In genomic region chr4:140851032-140851636, GRCh38 we compare ENCODE assay signal across 8 cellular contexts.
DNase-seq lines count a peak whose midpoint lies in the region; ATAC-seq and TF ChIP-seq lines count a peak whose summit lies in the region.

No MANE protein-coding gene starts in this region.

- H3K4me3 ChIP-seq in HAP-1, result no peak overlapping the region
- no peak overlapping the region for H3K4me3 ChIP-seq in neural cell (ENCODE audit: low read length)

- H3K4me1 ChIP-seq in HAP-1, result peaks cover 7% of the 10 kb centered on the region

- TF ChIP-seq RAD21 in neural cell (conservative IDR thresholded peaks at IDR 0.05), result peak; percentile 95

- H3K27me3 Mint-ChIP-seq in natural killer cell (ENCODE audit: low read depth in 2 of 2), result peaks cover 13 to 16% of the 10 kb centered on the region in 2 donors
- peaks cover 26 to 30% of the 10 kb centered on the region in 2 donors for H3K27me3 Mint-ChIP-seq in natural killer cell treated with Interleukin-12 subunit alpha and Interleukin-12 subunit beta and Interleukin-15 and Interleukin-18, amount 100 ng/mL, for 72 hours

- intact Hi-C loops in natural killer cell (cut with micrococcal nuclease), result loop anchor here (2.0 kb wide), 1 partner anchor 490 kb away; no protein-coding TSS in a partner anchor

- no peak for ATAC-seq in natural killer cell
- no peak for ATAC-seq in natural killer cell treated with Interleukin-12 subunit alpha and Interleukin-12 subunit beta and Interleukin-15 and Interleukin-18, amount 100 ng/mL, for 72 hours

- no peak overlapping the region for H3K9ac ChIP-seq in neural cell (ENCODE audit: low read length)

- no peaks in the 10 kb centered on the region for H3K4me1 Mint-ChIP-seq in natural killer cell
- H3K4me1 Mint-ChIP-seq in natural killer cell treated with Interleukin-12 subunit alpha and Interleukin-12 subunit beta and Interleukin-15 and Interleukin-18, amount 100 ng/mL, for 72 hours (ENCODE audit: low read depth in 2 of 2), result no peaks in the 10 kb centered on the region

- no peak for DNase-seq in natural killer cell
- DNase-seq in natural killer cell treated with Interleukin-12 subunit alpha and Interleukin-12 subunit beta and Interleukin-15 and Interleukin-18, amount 100 ng/mL, for 72 hours (ENCODE audit: low spot score), result no peak
- peak; percentile 76 to 78 for DNase-seq in HAP-1 (ENCODE audit: low spot score in 2 of 2)
- DNase-seq in MV-4-11 (lab: John Stamatoyannopoulos, UW), result peak; percentile 57
- DNase-seq in SKM-1 (lab: John Stamatoyannopoulos, UW; ENCODE audit: unreplicated experiment), result peak; percentile 58
- peak; percentile 82 for DNase-seq in fibroblast of peridontal ligament (ENCODE audit: extremely low read depth)
- no peak for DNase-seq in stimulated activated CD4-positive, alpha-beta T cell treated with anti-CD3 and anti-CD28 coated beads, Interleukin-12 subunit alpha, Interleukin-12 subunit beta, amount 100 ng/mL, for 4 hours

- H3K9me3 ChIP-seq in HAP-1 (no peaks in the 10 kb centered on the region), neural cell (ENCODE audit: low read length) (no peaks in the 10 kb centered on the region)

- in situ Hi-C loops in HAP-1 (cut with MboI; ENCODE audit: low sequenced_read_pairs), result loop anchor here (25.0 kb wide), 1 partner anchor 489 kb away; the partner anchor contains the start of gene SCOC

- no peaks in the 10 kb centered on the region for H3K9me2 ChIP-seq in neural cell (ENCODE audit: insufficient read depth, low read length)

- H3K27ac ChIP-seq in neural cell (ENCODE audit: low read length), result no peak overlapping the region

- no peaks in the 10 kb centered on the region for H3F3A ChIP-seq in neural cell (ENCODE audit: insufficient read depth, low read length, poor library complexity, severe bottlenecking)

- no peak overlapping the region for H3K27ac Mint-ChIP-seq in natural killer cell
- H3K27ac Mint-ChIP-seq in natural killer cell treated with Interleukin-12 subunit alpha and Interleukin-12 subunit beta and Interleukin-15 and Interleukin-18, amount 100 ng/mL, for 72 hours, result no peak overlapping the region

- H3K36me3 Mint-ChIP-seq in natural killer cell, result no peaks in the 10 kb centered on the region
- no peaks in the 10 kb centered on the region for H3K36me3 Mint-ChIP-seq in natural killer cell treated with Interleukin-12 subunit alpha and Interleukin-12 subunit beta and Interleukin-15 and Interleukin-18, amount 100 ng/mL, for 72 hours

- H3K79me2 ChIP-seq in neural cell (replicated peaks; ENCODE audit: insufficient read depth, low read length), result no peaks in the 10 kb centered on the region

- TF ChIP-seq CTCF in natural killer cell (IDR thresholded peaks at IDR 0.05) (peak; percentile 46), neural cell (IDR thresholded peaks at IDR 0.05; ENCODE audit: poor library complexity, severe bottlenecking) (peak; percentile 93)

- H4K20me1 ChIP-seq in neural cell (ENCODE audit: insufficient read depth), result no peaks in the 10 kb centered on the region

- no peak for TF ChIP-seq EP300 in neural cell (conservative IDR thresholded peaks at IDR 0.05; ENCODE audit: poor library complexity, severe bottlenecking)

- H3K27me3 ChIP-seq in HAP-1 (ENCODE audit: low read depth) (no peaks in the 10 kb centered on the region), neural cell (ENCODE audit: insufficient read depth, low read depth, low read length) (no peaks in the 10 kb centered on the region)

- H3K4me2 ChIP-seq in neural cell (ENCODE audit: low read length), result no peak overlapping the region

- H2AFZ ChIP-seq in neural cell (ENCODE audit: low read depth, low read length), result no peak overlapping the region

- H3K9me3 Mint-ChIP-seq in natural killer cell, result no peaks in the 10 kb centered on the region
- no peaks in the 10 kb centered on the region for H3K9me3 Mint-ChIP-seq in natural killer cell treated with Interleukin-12 subunit alpha and Interleukin-12 subunit beta and Interleukin-15 and Interleukin-18, amount 100 ng/mL, for 72 hours

- H3K36me3 ChIP-seq in HAP-1 (replicated peaks) (no peaks in the 10 kb centered on the region), neural cell (ENCODE audit: insufficient read depth, low read length) (no peaks in the 10 kb centered on the region)

- no peak overlapping the region for H3K4me3 Mint-ChIP-seq in natural killer cell
- H3K4me3 Mint-ChIP-seq in natural killer cell treated with Interleukin-12 subunit alpha and Interleukin-12 subunit beta and Interleukin-15 and Interleukin-18, amount 100 ng/mL, for 72 hours, result no peak overlapping the region

TF ChIP-seq in neural cell, 6 proteins besides CTCF, POLR2A, EP300 and RAD21:
- TF ChIP-seq SMC3 (conservative IDR thresholded peaks at IDR 0.05; ENCODE audit: poor library complexity) (peak; percentile 92), POLR2AphosphoS5 (IDR thresholded peaks at IDR 0.05) (no peak)

Comparison
In these comparisons a context has a peak if more than half of its experiments do, and no peak if none do; other contexts are left out.
1. DNase-seq: peak in HAP-1 (2 of 2), MV-4-11 (single experiment), SKM-1 (single experiment) and fibroblast of peridontal ligament (single experiment); none in natural killer cell (single experiment), natural killer cell treated with Interleukin-12 subunit alpha and Interleukin-12 subunit beta and Interleukin-15 and Interleukin-18, amount 100 ng/mL, for 72 hours (single experiment) and stimulated activated CD4-positive, alpha-beta T cell treated with anti-CD3 and anti-CD28 coated beads, Interleukin-12 subunit alpha, Interleukin-12 subunit beta, amount 100 ng/mL, for 4 hours (single experiment).